ENCODE assay signal across 8 cellular contexts in the genomic region with DNA sequence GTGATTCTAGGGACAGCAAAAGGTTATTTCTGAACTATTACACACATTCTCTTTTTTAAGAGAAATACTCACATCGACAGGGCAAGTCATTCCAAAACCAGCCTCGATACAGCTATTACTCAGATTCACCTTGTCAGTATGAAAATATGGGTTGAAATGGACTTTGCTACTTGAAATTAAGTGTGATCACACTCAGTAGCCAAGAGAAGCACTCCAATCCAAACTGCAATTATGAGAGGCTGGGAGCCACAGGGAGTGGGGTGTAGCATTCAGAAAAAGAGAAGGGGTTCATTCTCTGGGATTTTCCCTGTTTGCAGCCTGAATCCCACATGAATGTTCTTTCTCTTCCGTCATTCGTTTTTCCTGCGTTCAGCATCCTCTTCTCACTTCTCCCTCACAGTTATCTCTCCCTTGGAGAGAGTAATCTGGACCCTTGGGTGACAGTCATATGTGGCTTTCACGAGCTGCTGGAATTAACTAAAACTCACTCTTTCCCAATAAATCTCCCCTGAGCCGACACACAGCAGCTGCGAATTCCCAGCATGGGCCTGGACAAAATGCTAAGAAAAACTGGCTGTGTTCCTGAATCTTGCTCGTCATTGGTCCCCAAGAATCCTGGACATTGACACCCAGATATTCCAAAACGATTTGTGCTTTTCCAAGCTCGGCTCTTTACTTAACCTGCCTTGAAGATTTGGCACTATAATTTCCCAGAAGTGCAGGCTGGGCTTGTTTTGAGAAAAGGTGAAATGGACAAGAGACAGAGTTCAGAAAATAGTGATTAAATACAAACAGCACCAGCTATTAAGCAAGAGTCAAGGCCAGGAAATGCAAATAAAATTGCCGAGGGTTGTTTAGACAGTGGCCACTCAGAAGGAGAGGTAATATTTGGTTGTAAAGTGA.
DNase-seq lines count a peak whose midpoint lies in the region; ATAC-seq, FAIRE-seq and TF ChIP-seq lines count a peak whose summit lies in the region.

No MANE protein-coding gene starts in this region.

- no peak overlapping the region for H3K9ac ChIP-seq in H9 (ENCODE audit: extremely low read depth, insufficient read length, low read length)

- no peaks in the 10 kb centered on the region for H3K23me2 ChIP-seq in H9 (ENCODE audit: insufficient read length, low read depth, low read length, poor library complexity, severe bottlenecking)

- DNase-seq in GM12892 (ENCODE audit: insufficient read length) (no peak), choroid plexus epithelial cell (ENCODE audit: low read depth) (peak; percentile 15), renal cortical epithelial cell (ENCODE audit: low read depth) (peak; percentile 70), AG08395 (ENCODE audit: low spot score) (no peak), GDM1 (lab: John Stamatoyannopoulos, UW) (no peak), H9 (no peak)

- no peaks in the 10 kb centered on the region for H3K4me1 ChIP-seq in H9 (ENCODE audit: insufficient read depth, low read length)

- no peak overlapping the region for H3K23ac ChIP-seq in H9 (ENCODE audit: insufficient read length, low read depth, low read length)

- no peak overlapping the region for H2BK5ac ChIP-seq in H9 (ENCODE audit: insufficient read length, low read length)

- no peak overlapping the region for H3K18ac ChIP-seq in H9 (ENCODE audit: insufficient read length, low read depth, low read length)

- H4K91ac ChIP-seq in H9 (ENCODE audit: insufficient read length, low read depth, low read length), result no peak overlapping the region

- no peak overlapping the region for H4K5ac ChIP-seq in H9 (ENCODE audit: insufficient read length, low read depth, low read length)

- no peak overlapping the region for H3K4me3 Mint-ChIP-seq in H9

- no peak overlapping the region for H3K4me2 ChIP-seq in H9 (ENCODE audit: insufficient read depth, insufficient read length, low read length)

- H3K27ac ChIP-seq in H9 (ENCODE audit: insufficient read length, low read depth, low read length), result no peak overlapping the region

- H3K9me3 ChIP-seq in H9 (ENCODE audit: control insufficient read depth, low read depth, low read length), result no peaks in the 10 kb centered on the region

- peaks cover 21 to 33% of the 10 kb centered on the region in 2 experiments for H3K4me1 Mint-ChIP-seq in H9

- H4K20me1 ChIP-seq in H9 (ENCODE audit: control insufficient read depth, insufficient read depth, insufficient read length), result no peaks in the 10 kb centered on the region

- no peaks in the 10 kb centered on the region for H3K79me1 ChIP-seq in H9 (ENCODE audit: insufficient read depth, low read depth, low read length, poor library complexity, severe bottlenecking)

- no peak overlapping the region for H2AK5ac ChIP-seq in H9 (ENCODE audit: insufficient read length, low read length)

- no peak overlapping the region for H4K8ac ChIP-seq in H9 (replicated peaks; ENCODE audit: insufficient read length, low read depth, low read length)

- H3T11ph ChIP-seq in H9 (ENCODE audit: low read length), result no peak overlapping the region

- H2BK15ac ChIP-seq in H9 (ENCODE audit: low read depth, low read length), result no peak overlapping the region

- ATAC-seq in GM21367 (IDR thresholded peaks at IDR 0.05; ENCODE audit: unreplicated experiment) (peak; percentile 34), HG03571 (IDR thresholded peaks at IDR 0.05; ENCODE audit: unreplicated experiment) (peak; percentile 58)

- no peak overlapping the region for H3K4ac ChIP-seq in H9 (ENCODE audit: low read depth, low read length)

- H3K36me3 Mint-ChIP-seq in H9 (ENCODE audit: insufficient read depth in 1 of 3, low read depth in 3 of 3), result no peaks in the 10 kb centered on the region

- no peaks in the 10 kb centered on the region for H3K79me2 ChIP-seq in H9 (ENCODE audit: insufficient read depth, low read length)

- no CpG with 5 or more reads among the region's 12 CpGs for WGBS in H9 (ENCODE audit: extremely low coverage, insufficient read length, low lambda C conversion rate)

- no peaks in the 10 kb centered on the region for H3K9me3 Mint-ChIP-seq in H9

- H2BK12ac ChIP-seq in H9 (ENCODE audit: insufficient read length, low read depth, low read length), result no peak overlapping the region

- H3K27me3 Mint-ChIP-seq in H9 (ENCODE audit: low read depth), result no peaks in the 10 kb centered on the region

- peak; percentile 65 for TF ChIP-seq POLR2A in GM12892 (IDR thresholded peaks at IDR 0.05; ENCODE audit: low read depth, low read length)

- H3K27me3 ChIP-seq in H9 (ENCODE audit: insufficient read depth, low read length), result no peaks in the 10 kb centered on the region

- TF ChIP-seq CTCF in choroid plexus epithelial cell (conservative IDR thresholded peaks at IDR 0.05; ENCODE audit: low read depth, low read length), result no peak
- TF ChIP-seq CTCF in H9 (conservative IDR thresholded peaks at IDR 0.05), result no peak

- no peak overlapping the region for H2BK20ac ChIP-seq in H9 (ENCODE audit: low read depth, low read length, poor library complexity, severe bottlenecking)

- H2BK120ac ChIP-seq in H9 (ENCODE audit: low read depth, low read length, poor library complexity, severe bottlenecking), result no peak overlapping the region

- 0 out of 7 replicates have a peak overlapping the region, but pooled peaks of 1 of the 3 experiments have one; percentile 8 for H3K27ac Mint-ChIP-seq in H9

- peak; percentile 95 for FAIRE-seq in GM12892 (lab: Jason Lieb, UNC)

- no peak overlapping the region for H3K4me3 ChIP-seq in choroid plexus epithelial cell (ENCODE audit: low read depth, low read length)

- H3K14ac ChIP-seq in H9 (ENCODE audit: insufficient read depth, low read length), result no peak overlapping the region

- H3K56ac ChIP-seq in H9 (ENCODE audit: insufficient read length, low read depth, low read length), result no peak overlapping the region

- no peak overlapping the region for H2AFZ ChIP-seq in H9 (ENCODE audit: low read length)

Comparison
In these comparisons a context has a peak if more than half of its experiments do, and no peak if none do; other contexts are left out.
1. DNase-seq: peak in choroid plexus epithelial cell (single experiment) and renal cortical epithelial cell (single experiment); none in GM12892 (single experiment), AG08395 (single experiment), GDM1 (single experiment) and H9 (single experiment).